28 cellular contexts compared by ENCODE assay signal in the genomic region with DNA sequence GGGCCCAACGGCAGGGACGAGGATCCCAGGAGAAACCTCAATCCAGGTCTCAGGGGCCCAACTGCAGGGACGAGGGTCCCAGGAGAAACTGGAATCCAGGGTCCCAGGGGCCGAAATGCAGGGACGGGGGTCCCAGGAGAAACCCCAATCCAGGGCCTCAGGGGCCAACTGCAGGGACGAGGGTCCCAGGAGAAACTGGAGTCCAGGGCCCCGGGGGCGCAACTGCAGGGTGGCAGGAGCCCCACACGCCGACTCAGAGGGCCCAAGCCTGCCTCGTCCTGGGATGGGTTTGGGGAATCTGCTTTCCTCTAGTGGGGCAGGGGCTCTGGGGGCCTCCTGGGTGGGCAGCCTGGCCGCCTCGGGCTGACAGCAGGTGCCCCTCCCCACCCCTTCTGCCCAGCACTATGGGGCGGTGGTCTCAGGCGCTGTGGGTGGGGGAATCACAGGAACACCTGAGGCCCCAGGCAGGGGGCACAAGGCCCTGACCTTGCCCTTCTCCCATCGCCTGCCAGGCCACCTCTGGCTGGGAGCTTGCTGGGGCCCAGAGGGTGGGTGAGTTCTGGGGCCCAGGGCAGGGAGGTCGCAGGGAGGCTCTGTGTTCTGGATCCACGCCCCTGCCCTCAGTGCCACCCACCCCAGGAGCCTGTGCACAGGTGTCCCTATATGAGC. TPM values are rescaled to one million over a fixed set of nuclear protein-coding genes. Genes with fewer than 3 reads are reported as not detected.
"Had no signal": no experiment of that assay in that cellular context is flagged by ENCODE, and none has a peak within 500 bp of the region (broad histone marks: within the 10 kb centered on the region; RNA-seq: fewer than 3 reads in every experiment).

No MANE protein-coding gene starts in this region.

- H3K27me3 ChIP-seq: MG63 had no signal

- H3K27ac ChIP-seq: WERI-Rb-1 had no signal

- H3K9me3 ChIP-seq: MG63 had no signal

- ATAC-seq: activated CD8-positive, alpha-beta T cell treated with anti-CD3 and anti-CD28 coated beads, Interleukin-2, amount 10 ng/mL, durations not matched to agents 7 days and 5 days; activated naive CD8-positive, alpha-beta T cell treated with anti-CD3 and anti-CD28 coated beads, Interleukin-2, amount 50 U/mL, for 24 hours; activated T-cell treated with anti-CD3 and anti-CD28 coated beads, Interleukin-2, amount 50 U/mL, for 4 hours had no signal

- H3K36me3 ChIP-seq: MG63, WERI-Rb-1 had no signal

- FAIRE-seq: bronchial epithelial cell had no signal

- H3K4me3 ChIP-seq: MG63 had no signal

- DNase-seq: activated CD4-positive, alpha-beta T cell treated with anti-CD3 and anti-CD28 coated beads for 1 hour; activated CD4-positive, alpha-beta T cell treated with anti-CD3 and anti-CD28 coated beads for 48 hours; activated CD4-positive, CD25-positive, alpha-beta regulatory T cell; activated CD8-positive, alpha-beta T cell treated with anti-CD3 and anti-CD28 coated beads, Interleukin-2, amount 10 ng/mL, durations not matched to agents 7 days and 5 days; activated gamma-delta T cell treated with Interleukin-2 at 50 U/mL for 16 hours; activated naive CD4-positive, alpha-beta T cell treated with anti-CD3 and anti-CD28 coated beads, Interleukin-2, amount 10 ng/mL, durations not matched to agents 7 days and 5 days; activated naive CD8-positive, alpha-beta T cell treated with anti-CD3 and anti-CD28 coated beads, Interleukin-2, amount 50 U/mL, for 24 hours; activated T-cell treated with anti-CD3 and anti-CD28 coated beads, Interleukin-2, amount 50 U/mL, for 4 hours; central memory CD4-positive, alpha-beta T cell; Kasumi-1; KG1; MG63; NCI-H1092; NCI-H1436 treated with DMSO at 0.1 percent for 48 hours; NCI-H1694 treated with DMSO at 0.1 percent for 48 hours; NCI-H345; NCI-H510A; NCI-H748 treated with DMSO at 0.1 percent for 48 hours; NK-92 treated with Interleukin-12 subunit alpha and Interleukin-12 subunit beta, amount 100 ng/mL, for 24 hours; SW 1271; T-helper 1 cell; T-helper 2 cell; T-helper 9 cell; WERI-Rb-1 had no signal

RNA-seq across cellular contexts. Expression of a gene that starts 7.1 kb away (rescaled TPM):
- total RNA-seq: activated CD8-positive, alpha-beta T cell treated with anti-CD3 and anti-CD28 coated beads, Interleukin-2, amount 10 ng/mL, durations not matched to agents 7 days and 5 days; activated T-helper 1 cell treated with anti-CD3 and anti-CD28 coated beads, Interleukin-12 subunit alpha, Interleukin-12 subunit beta, Interleukin-2, Interleukin-4 antibody, amounts not matched to agents 30 ng/mL and 10 ng/mL and 1 ng/mL, durations not matched to agents 14 hours and 24 hours and 36 hours; bronchial epithelial cell; RPMI7951 had no signal

RNA-seq across cellular contexts. Expression of a gene that starts 18.0 kb away (rescaled TPM):
- total RNA-seq: bronchial epithelial cell, cerebellum, RPMI7951 had no signal
